In the genomic region with DNA sequence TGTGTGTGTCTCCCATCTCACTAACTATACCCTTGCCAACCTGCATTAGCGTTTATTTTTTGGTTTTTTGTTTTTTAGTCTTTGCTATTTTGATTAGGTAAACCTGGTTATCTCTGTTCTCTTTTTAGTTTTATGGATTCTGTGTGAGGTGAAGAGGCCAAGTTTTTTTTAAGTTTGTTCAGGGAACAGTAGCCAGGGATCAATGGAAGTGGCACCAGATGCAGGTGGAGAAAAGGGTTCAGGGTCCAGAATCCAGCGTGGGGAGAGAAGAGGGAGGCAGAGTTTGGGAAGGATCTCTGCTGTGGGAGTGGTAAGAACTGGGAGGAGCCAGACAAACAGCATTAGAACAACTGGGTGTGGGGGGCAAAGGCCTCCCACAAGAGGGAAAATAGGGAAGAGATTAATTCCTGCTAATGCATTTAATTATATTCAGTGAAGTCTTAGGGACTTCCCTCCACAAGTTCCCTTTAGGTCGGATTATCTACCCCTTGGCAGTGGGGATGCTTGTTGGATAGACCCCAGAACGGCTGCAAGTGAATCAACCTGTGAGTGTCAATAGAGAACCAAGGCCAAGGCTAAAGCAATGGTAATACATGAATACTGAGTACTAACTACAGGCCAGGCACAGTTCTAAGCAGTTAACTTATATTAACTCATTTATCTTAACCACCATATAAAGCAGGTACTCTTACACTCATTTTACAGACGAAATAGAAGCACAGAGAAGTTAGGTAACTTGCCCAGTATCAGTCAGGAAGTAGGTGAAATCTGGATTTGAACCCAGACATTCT, we compare ENCODE assay signal across 9 cellular contexts. TPM values are rescaled to one million over a fixed set of nuclear protein-coding genes. Genes with fewer than 3 reads are reported as not detected.
A peak's percentile ranks its signal among the peaks of the same experiment; 100 is the strongest.
DNase-seq lines count a peak whose midpoint lies in the region; ATAC-seq, FAIRE-seq and TF ChIP-seq lines count a peak whose summit lies in the region.
"Had no signal": no experiment of that assay in that cellular context is flagged by ENCODE, and none has a peak within 500 bp of the region (broad histone marks: within the 10 kb centered on the region; RNA-seq: fewer than 3 reads in every experiment).

No MANE protein-coding gene starts in this region.

- intact Hi-C loops in activated CD8-positive, alpha-beta T cell treated with anti-CD3 and anti-CD28 coated beads for 36 hours (cut with micrococcal nuclease) = no loop called here

- peaks cover 38% of the 10 kb centered on the region for H3K79me2 ChIP-seq in keratinocyte (ENCODE audit: control insufficient read depth, insufficient read depth, low read length)

- peak overlapping the region; percentile 99 for H3K4me2 ChIP-seq in keratinocyte (ENCODE audit: control insufficient read depth, extremely low read depth, insufficient read depth, low read depth, low read length)

- H3K4me3 ChIP-seq in keratinocyte (ENCODE audit: control insufficient read depth in 2 of 3, extremely low read depth in 1 of 3, insufficient read depth in 2 of 3, low read depth in 1 of 3, low read length in 3 of 3) = peak overlapping the region in 2 of 3 experiments; percentile 89 to 95
- peak overlapping the region; percentile 88 to 89 for H3K4me3 ChIP-seq in stomach smooth muscle (ENCODE audit: low read length in 2 of 2)

- no peak for DNase-seq in T-helper 2 cell treated with Interferon-gamma antibody and Interleukin-4, amounts not matched to agents 5 μg/mL and 100 μg/mL, for 36 hours (ENCODE audit: low spot score)
- DNase-seq in T-helper 2 cell (no peak), keratinocyte (ENCODE audit: low read depth, low spot score) (no peak), NOMO-1 treated with DMSO at 0.1 percent for 48 hours (lab: John Stamatoyannopoulos, UW; ENCODE audit: unreplicated experiment) (no peak), putamen (ENCODE audit: low spot score) (no peak), NCI-H128 (lab: John Stamatoyannopoulos, UW; ENCODE audit: unreplicated experiment) (no peak)
- no peak for DNase-seq in activated CD8-positive, alpha-beta T cell treated with anti-CD3 and anti-CD28 coated beads for 36 hours

- no peaks in the 10 kb centered on the region for H4K20me1 ChIP-seq in keratinocyte (ENCODE audit: control insufficient read depth, extremely low read depth, insufficient read depth, low read length)

- H3K9me1 ChIP-seq in keratinocyte (ENCODE audit: control insufficient read depth, extremely low read depth, insufficient read depth, low read length) = no peaks in the 10 kb centered on the region

- H3K36me3 Mint-ChIP-seq in T-helper 2 cell treated with Interferon-gamma antibody and Interleukin-4, amounts not matched to agents 5 μg/mL and 100 μg/mL, for 36 hours (ENCODE audit: low read depth) = peaks cover 3% of the 10 kb centered on the region
- H3K36me3 Mint-ChIP-seq in activated CD8-positive, alpha-beta T cell treated with anti-CD3 and anti-CD28 coated beads for 36 hours (ENCODE audit: low read depth) = peaks cover 9% of the 10 kb centered on the region

- H3K27me3 Mint-ChIP-seq in T-helper 2 cell treated with Interferon-gamma antibody and Interleukin-4, amounts not matched to agents 5 μg/mL and 100 μg/mL, for 36 hours (ENCODE audit: low read depth) = no peaks in the 10 kb centered on the region
- no peaks in the 10 kb centered on the region for H3K27me3 Mint-ChIP-seq in activated CD8-positive, alpha-beta T cell treated with anti-CD3 and anti-CD28 coated beads for 36 hours

- no peaks in the 10 kb centered on the region for H3K9me3 Mint-ChIP-seq in T-helper 2 cell treated with Interferon-gamma antibody and Interleukin-4, amounts not matched to agents 5 μg/mL and 100 μg/mL, for 36 hours
- H3K9me3 Mint-ChIP-seq in activated CD8-positive, alpha-beta T cell treated with anti-CD3 and anti-CD28 coated beads for 36 hours = no peaks in the 10 kb centered on the region

- no peaks in the 10 kb centered on the region for H3K9me3 ChIP-seq in keratinocyte (ENCODE audit: control insufficient read depth, low read depth, low read length)
- H3K9me3 ChIP-seq in stomach smooth muscle (ENCODE audit: control insufficient read depth in 2 of 2, low read length in 2 of 2) = no peaks in the 10 kb centered on the region

- POLR2A ChIA-PET in activated CD8-positive, alpha-beta T cell treated with anti-CD3 and anti-CD28 coated beads for 36 hours (lab: Charles Lee) = interaction anchor here (0.8 to 3.8 kb wide), 10 partner anchors 10 to 295 kb away, joined by 3 to 26 read pairs (median 4); a partner anchor contains a TSS

- H3K27me3 ChIP-seq in keratinocyte (ENCODE audit: control insufficient read depth, extremely low read depth, insufficient read depth, low read length) (no peaks in the 10 kb centered on the region), stomach smooth muscle (ENCODE audit: control insufficient read depth in 1 of 2, insufficient read depth in 2 of 2, low read length in 2 of 2) (no peaks in the 10 kb centered on the region)

- no peak for ATAC-seq in activated CD8-positive, alpha-beta T cell treated with anti-CD3 and anti-CD28 coated beads for 36 hours

- peaks cover 48% of the 10 kb centered on the region for H3K4me1 Mint-ChIP-seq in T-helper 2 cell treated with Interferon-gamma antibody and Interleukin-4, amounts not matched to agents 5 μg/mL and 100 μg/mL, for 36 hours (ENCODE audit: low read depth)
- peaks cover 51% of the 10 kb centered on the region for H3K4me1 Mint-ChIP-seq in activated CD8-positive, alpha-beta T cell treated with anti-CD3 and anti-CD28 coated beads for 36 hours (ENCODE audit: low read depth)

- peaks cover 27% of the 10 kb centered on the region for H3K4me1 ChIP-seq in keratinocyte (ENCODE audit: control insufficient read depth, extremely low read depth, insufficient read depth, low read length)
- peaks cover 41% of the 10 kb centered on the region for H3K4me1 ChIP-seq in stomach smooth muscle (ENCODE audit: control insufficient read depth, insufficient read depth, low read length)

- TF ChIP-seq CTCF in activated CD8-positive, alpha-beta T cell treated with anti-CD3 and anti-CD28 coated beads for 36 hours (IDR thresholded peaks at IDR 0.05) = no peak
- TF ChIP-seq CTCF in keratinocyte (optimal IDR thresholded peaks at IDR 0.05 in 1 of 3, IDR thresholded peaks at IDR 0.05 in 1 of 3, conservative IDR thresholded peaks at IDR 0.05 in 1 of 3; ENCODE audit: extremely low read depth in 1 of 3, insufficient read depth in 2 of 3, low read length in 3 of 3) = no peak

- H3K9ac ChIP-seq in keratinocyte (ENCODE audit: control insufficient read depth, extremely low read depth, insufficient read depth, low read length) = peak overlapping the region; percentile 90
- H3K9ac ChIP-seq in stomach smooth muscle (ENCODE audit: low read length in 2 of 2) = peak overlapping the region in 1 of 2 donors; percentile 30

- CTCF ChIA-PET in activated CD8-positive, alpha-beta T cell treated with anti-CD3 and anti-CD28 coated beads for 36 hours (lab: Charles Lee) = interaction anchor here (1.0 to 7.8 kb wide), 8 partner anchors 11 to 366 kb away, joined by 3 to 71 read pairs (median 11); a partner anchor contains a TSS

- H3K27ac ChIP-seq in keratinocyte (ENCODE audit: control insufficient read depth, insufficient read depth, low read length) = peak overlapping the region; percentile 87
- peak overlapping the region; percentile 64 for H3K27ac ChIP-seq in stomach smooth muscle (ENCODE audit: low read length)

- H3K36me3 ChIP-seq in keratinocyte (ENCODE audit: control insufficient read depth in 2 of 2, extremely low read depth in 1 of 2, insufficient read depth in 2 of 2, low read length in 2 of 2) = no peaks in the 10 kb centered on the region
- no peaks in the 10 kb centered on the region for H3K36me3 ChIP-seq in stomach smooth muscle (ENCODE audit: control insufficient read depth in 2 of 2, insufficient read depth in 2 of 2, low read length in 2 of 2)

- H3K27ac Mint-ChIP-seq in T-helper 2 cell treated with Interferon-gamma antibody and Interleukin-4, amounts not matched to agents 5 μg/mL and 100 μg/mL, for 36 hours = peak overlapping the region; percentile 97
- peak overlapping the region; percentile 93 for H3K27ac Mint-ChIP-seq in activated CD8-positive, alpha-beta T cell treated with anti-CD3 and anti-CD28 coated beads for 36 hours

- dilution Hi-C loops in keratinocyte (cut with MboI; ENCODE audit: extremely low pct_ligation_motif_present, low sequenced_read_pairs) = no loop called here

- no peak for FAIRE-seq in keratinocyte (lab: Jason Lieb, UNC)

- H3K4me3 Mint-ChIP-seq in T-helper 2 cell treated with Interferon-gamma antibody and Interleukin-4, amounts not matched to agents 5 μg/mL and 100 μg/mL, for 36 hours = peak overlapping the region; percentile 90
- H3K4me3 Mint-ChIP-seq in activated CD8-positive, alpha-beta T cell treated with anti-CD3 and anti-CD28 coated beads for 36 hours = peak overlapping the region; percentile 88

- H2AFZ ChIP-seq in keratinocyte (ENCODE audit: control insufficient read depth, low read length) = peak overlapping the region; percentile 85

RNA-seq across cellular contexts. Expression of a gene that starts 0.6 kb away (rescaled TPM):
- under 1 TPM; 0.81 to 0.88 TPM for total RNA-seq in activated CD8-positive, alpha-beta T cell treated with anti-CD3 and anti-CD28 coated beads for 36 hours
- 0.17 to 0.23 TPM in 2 of 3 replicates, not detected in the other for polyA plus RNA-seq in keratinocyte
- not detected for polyA plus RNA-seq in keratinocyte (2011; ENCODE audit: low read depth)
- not detected in 2 replicates for polyA plus RNA-seq in keratinocyte (2011; cell fraction: cytosol; rRNA removed)
- polyA plus RNA-seq in keratinocyte (2011; cell fraction: nucleus; rRNA removed) = not detected in 2 replicates
- polyA plus RNA-seq in keratinocyte (2012; ENCODE audit: low replicate concordance) = not detected in 2 replicates
- polyA minus RNA-seq in keratinocyte = not detected in 3 replicates
- not detected for polyA minus RNA-seq in keratinocyte (2011; cell fraction: cytosol; rRNA and poly(A)+ RNA removed)
- polyA minus RNA-seq in keratinocyte (2011; cell fraction: nucleus; rRNA and poly(A)+ RNA removed) = not detected in 2 replicates
- total RNA-seq: dermis blood vessel endothelial cell had no signal

RNA-seq across cellular contexts. Expression of a gene that starts 0.8 kb away (rescaled TPM):
- 100 to 1,000 TPM; 107 to 119 TPM for total RNA-seq in activated CD8-positive, alpha-beta T cell treated with anti-CD3 and anti-CD28 coated beads for 36 hours
- 17.6 to 23.6 TPM (median 21.4 TPM) in 3 replicates for polyA plus RNA-seq in keratinocyte
- polyA plus RNA-seq in keratinocyte (2011; ENCODE audit: low read depth) = 8.5 TPM
- polyA plus RNA-seq in keratinocyte (2011; cell fraction: cytosol; rRNA removed) = 10.8 and 13.0 TPM in 2 replicates
- polyA plus RNA-seq in keratinocyte (2011; cell fraction: nucleus; rRNA removed) = 77.6 and 98.9 TPM in 2 replicates
- polyA plus RNA-seq in keratinocyte (2012; ENCODE audit: low replicate concordance) = 22.2 and 24.5 TPM in 2 replicates
- polyA minus RNA-seq in keratinocyte = 30.5 to 75.5 TPM (median 37.9 TPM) in 3 replicates
- polyA minus RNA-seq in keratinocyte (2011; cell fraction: cytosol; rRNA and poly(A)+ RNA removed) = 22.4 TPM
- 34.0 and 39.4 TPM in 2 replicates for polyA minus RNA-seq in keratinocyte (2011; cell fraction: nucleus; rRNA and poly(A)+ RNA removed)

RNA-seq across cellular contexts. Expression of a gene that starts 37.1 kb away (rescaled TPM):
- 10 to 100 TPM in 1 of 2 experiments, 1 to 10 TPM in 1; 8.3 to 10.5 TPM for total RNA-seq in activated CD8-positive, alpha-beta T cell treated with anti-CD3 and anti-CD28 coated beads for 36 hours
- polyA plus RNA-seq in keratinocyte = 13.3 to 15.9 TPM (median 14.1 TPM) in 3 replicates
- polyA plus RNA-seq in keratinocyte (2011; ENCODE audit: low read depth) = 2.7 TPM
- polyA plus RNA-seq in keratinocyte (2011; cell fraction: cytosol; rRNA removed) = 12.6 and 13.8 TPM in 2 replicates
- 17.8 and 22.9 TPM in 2 replicates for polyA plus RNA-seq in keratinocyte (2011; cell fraction: nucleus; rRNA removed)
- polyA plus RNA-seq in keratinocyte (2012; ENCODE audit: low replicate concordance) = 4.5 and 10.2 TPM in 2 replicates
- polyA minus RNA-seq in keratinocyte = 7.0 to 16.5 TPM (median 9.7 TPM) in 3 replicates
- polyA minus RNA-seq in keratinocyte (2011; cell fraction: cytosol; rRNA and poly(A)+ RNA removed) = 10.0 TPM
- polyA minus RNA-seq in keratinocyte (2011; cell fraction: nucleus; rRNA and poly(A)+ RNA removed) = 5.3 and 10.9 TPM in 2 replicates

RNA-seq across cellular contexts. Expression of a gene that starts 49.0 kb away (rescaled TPM):
- 10 to 100 TPM; 13.6 to 16.2 TPM for total RNA-seq in activated CD8-positive, alpha-beta T cell treated with anti-CD3 and anti-CD28 coated beads for 36 hours
- polyA plus RNA-seq in keratinocyte = 11.1 to 14.9 TPM (median 14.7 TPM) in 3 replicates
- polyA plus RNA-seq in keratinocyte (2011; ENCODE audit: low read depth) = 3.0 TPM
- 5.4 and 6.7 TPM in 2 replicates for polyA plus RNA-seq in keratinocyte (2011; cell fraction: cytosol; rRNA removed)
- polyA plus RNA-seq in keratinocyte (2011; cell fraction: nucleus; rRNA removed) = 48.2 and 77.6 TPM in 2 replicates
- polyA plus RNA-seq in keratinocyte (2012; ENCODE audit: low replicate concordance) = 8.3 and 10.9 TPM in 2 replicates
- polyA minus RNA-seq in keratinocyte = 2.0 to 15.7 TPM (median 9.3 TPM) in 3 replicates
- not detected for polyA minus RNA-seq in keratinocyte (2011; cell fraction: cytosol; rRNA and poly(A)+ RNA removed)
- polyA minus RNA-seq in keratinocyte (2011; cell fraction: nucleus; rRNA and poly(A)+ RNA removed) = 1.2 and 4.2 TPM in 2 replicates
